ENCODE assay signal across 1 cellular context in genomic region chr3:30934208-30934550, GRCh38.
TF ChIP-seq lines count a peak whose summit lies in the region.

No MANE protein-coding gene starts in this region.

TF ChIP-seq in H1, 55 proteins besides CTCF, POLR2A, EP300 and RAD21:
- TF ChIP-seq POU5F1 (IDR thresholded peaks at IDR 0.05; ENCODE audit: low read depth, low read length), result no peak
- no peak for TF ChIP-seq RNF2 (IDR thresholded peaks at IDR 0.05; ENCODE audit: borderline replicate concordance, low read depth, low read length, missing control alignments, poor library complexity, severe bottlenecking)
- no peak for TF ChIP-seq KDM5A (IDR thresholded peaks at IDR 0.05; ENCODE audit: low read length)
- no peak for TF ChIP-seq EZH2 (IDR thresholded peaks at IDR 0.05; ENCODE audit: low read depth, low read length, severe bottlenecking)
- no peak for TF ChIP-seq CREB1 (IDR thresholded peaks at IDR 0.05)
- no peak for TF ChIP-seq RFX5 (IDR thresholded peaks at IDR 0.05; ENCODE audit: borderline replicate concordance, low read depth, low read length)
- TF ChIP-seq NANOG (IDR thresholded peaks at IDR 0.05; ENCODE audit: insufficient read depth, low read depth, low read length, poor library complexity, severe bottlenecking), result no peak
- no peak for TF ChIP-seq GABPA (IDR thresholded peaks at IDR 0.05; ENCODE audit: borderline replicate concordance, insufficient read depth, low read length)
- no peak for TF ChIP-seq POLR2AphosphoS5 (IDR thresholded peaks at IDR 0.05; ENCODE audit: low read depth, low read length)
- TF ChIP-seq, protein P1, sequence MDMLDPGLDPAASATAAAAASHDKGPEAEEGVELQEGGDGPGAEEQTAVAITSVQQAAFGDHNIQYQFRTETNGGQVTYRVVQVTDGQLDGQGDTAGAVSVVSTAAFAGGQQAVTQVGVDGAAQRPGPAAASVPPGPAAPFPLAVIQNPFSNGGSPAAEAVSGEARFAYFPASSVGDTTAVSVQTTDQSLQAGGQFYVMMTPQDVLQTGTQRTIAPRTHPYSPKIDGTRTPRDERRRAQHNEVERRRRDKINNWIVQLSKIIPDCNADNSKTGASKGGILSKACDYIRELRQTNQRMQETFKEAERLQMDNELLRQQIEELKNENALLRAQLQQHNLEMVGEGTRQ (IDR thresholded peaks at IDR 0.05; ENCODE audit: low read length), result no peak
- no peak for TF ChIP-seq MAFK (IDR thresholded peaks at IDR 0.05; ENCODE audit: low read depth, low read length)
- no peak for TF ChIP-seq PHF8 (conservative IDR thresholded peaks at IDR 0.05; ENCODE audit: low read depth, low read length)
- no peak for TF ChIP-seq BCL11A (IDR thresholded peaks at IDR 0.05; ENCODE audit: low read depth in 2 of 2, low read length in 2 of 2)
- no peak for TF ChIP-seq ZNF274 (IDR thresholded peaks at IDR 0.05; ENCODE audit: borderline replicate concordance, extremely low read depth, low read length)
- no peak for TF ChIP-seq ATF2 (IDR thresholded peaks at IDR 0.05; ENCODE audit: low read length)
- TF ChIP-seq KDM4A (IDR thresholded peaks at IDR 0.05; ENCODE audit: low read depth, low read length, severe bottlenecking), result no peak
TF ChIP-seq in H1: peak in this region for 0.
